Comparison of ENCODE assay signal across 10 cellular contexts in the genomic region with DNA sequence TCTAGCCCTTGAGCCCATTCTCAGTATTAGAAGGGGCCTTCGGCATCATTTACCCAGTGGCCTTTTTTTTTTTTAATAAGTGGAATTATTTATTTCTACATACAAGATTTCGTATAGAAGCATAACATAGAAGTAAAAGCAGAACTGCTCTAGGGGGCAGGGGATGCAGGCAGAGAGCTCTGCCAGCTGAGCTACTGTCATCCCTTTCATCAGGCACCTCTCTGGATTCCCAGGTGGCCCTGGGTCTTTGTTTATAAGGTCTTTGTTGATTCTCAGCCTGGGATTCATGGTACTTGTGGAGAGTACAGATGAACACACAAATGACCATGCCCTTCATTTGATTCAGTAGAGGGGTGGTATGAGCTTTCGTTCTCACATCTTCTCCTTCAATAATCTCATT.
DNase-seq lines count a peak whose midpoint lies in the region; ATAC-seq and TF ChIP-seq lines count a peak whose summit lies in the region.
"Had no signal": no experiment of that assay in that cellular context is flagged by ENCODE, and none has a peak within 500 bp of the region (broad histone marks: within the 10 kb centered on the region; RNA-seq: fewer than 3 reads in every experiment).

No MANE protein-coding gene starts in this region.

- H3K4me3 ChIP-seq in left lung, result peak overlapping the region in 1 of 2 donors; percentile 14
- peak overlapping the region; percentile 5 to 56 for H3K4me3 ChIP-seq in stomach smooth muscle (ENCODE audit: low read length in 2 of 2)

- no peaks in the 10 kb centered on the region for H3K36me3 Mint-ChIP-seq in activated T-cell treated with anti-CD3 and anti-CD28 coated beads, Interleukin-2, amount 50 U/mL, for 4 hours (ENCODE audit: insufficient read depth)

- ATAC-seq in left lung (no peak), GM19023 (IDR thresholded peaks at IDR 0.05; ENCODE audit: unreplicated experiment) (no peak)
- ATAC-seq in activated T-cell treated with anti-CD3 and anti-CD28 coated beads, Interleukin-2, amount 50 U/mL, for 4 hours, result no peak

- intact Hi-C loops in left lung (cut with DNase I), result no loop called here

- H3K4me3 Mint-ChIP-seq in activated T-cell treated with anti-CD3 and anti-CD28 coated beads, Interleukin-2, amount 50 U/mL, for 4 hours, result no peak overlapping the region

- H3K9me3 ChIP-seq in left lung (no peaks in the 10 kb centered on the region), stomach smooth muscle (ENCODE audit: control insufficient read depth in 2 of 2, low read length in 2 of 2) (no peaks in the 10 kb centered on the region)
- H3K9me3 ChIP-seq: SJSA1 had no signal

- DNase-seq in DMS79 treated with DMSO at 0.1 percent for 48 hours (lab: John Stamatoyannopoulos, UW) (peak; percentile 19), DMS79 (lab: John Stamatoyannopoulos, UW) (no peak), SHP77 (lab: John Stamatoyannopoulos, UW) (peak; percentile 49 to 58), left lung (no peak)
- no peak for DNase-seq in stimulated activated naive CD4-positive, alpha-beta T cell treated with Interleukin-2 at 50 U/mL for 16 hours (lab: John Stamatoyannopoulos, UW)
- no peak for DNase-seq in activated T-cell treated with anti-CD3 and anti-CD28 coated beads, Interleukin-2, amount 50 U/mL, for 4 hours

- peak overlapping the region; percentile 80 to 95 for H3K27ac ChIP-seq in left lung
- H3K27ac ChIP-seq in stomach smooth muscle (ENCODE audit: low read length), result peak overlapping the region; percentile 31
- H3K27ac ChIP-seq: 22Rv1 had no signal

- no peak overlapping the region for H3K9ac ChIP-seq in stomach smooth muscle (ENCODE audit: low read length in 2 of 2)

- H3K4me1 Mint-ChIP-seq in activated T-cell treated with anti-CD3 and anti-CD28 coated beads, Interleukin-2, amount 50 U/mL, for 4 hours (ENCODE audit: low read depth), result peaks cover 16% of the 10 kb centered on the region

- H3K27me3 Mint-ChIP-seq in activated T-cell treated with anti-CD3 and anti-CD28 coated beads, Interleukin-2, amount 50 U/mL, for 4 hours (ENCODE audit: low read depth), result no peaks in the 10 kb centered on the region

- H3K36me3 ChIP-seq in left lung, result no peaks in the 10 kb centered on the region
- no peaks in the 10 kb centered on the region for H3K36me3 ChIP-seq in stomach smooth muscle (ENCODE audit: control insufficient read depth in 2 of 2, insufficient read depth in 2 of 2, low read length in 2 of 2)
- H3K36me3 ChIP-seq: SJSA1 had no signal

- no peaks in the 10 kb centered on the region for H3K9me3 Mint-ChIP-seq in activated T-cell treated with anti-CD3 and anti-CD28 coated beads, Interleukin-2, amount 50 U/mL, for 4 hours

- H3K4me1 ChIP-seq in left lung (peaks cover 39 to 86% of the 10 kb centered on the region in 2 donors), stomach smooth muscle (ENCODE audit: control insufficient read depth, insufficient read depth, low read length) (peaks cover 6% of the 10 kb centered on the region)

- no peak for TF ChIP-seq CTCF in left lung (IDR thresholded peaks at IDR 0.05)

- no peaks in the 10 kb centered on the region for H3K27me3 ChIP-seq in left lung
- no peaks in the 10 kb centered on the region for H3K27me3 ChIP-seq in stomach smooth muscle (ENCODE audit: control insufficient read depth in 1 of 2, insufficient read depth in 2 of 2, low read length in 2 of 2)
- H3K27me3 ChIP-seq: SJSA1 had no signal

Comparison
In these comparisons a context has a peak if more than half of its experiments do, and no peak if none do; other contexts are left out.
1. DNase-seq: peak in DMS79 treated with DMSO at 0.1 percent for 48 hours (single experiment) and SHP77 (2 of 2); none in DMS79 (single experiment), left lung (0 of 2), stimulated activated naive CD4-positive, alpha-beta T cell treated with Interleukin-2 at 50 U/mL for 16 hours (single experiment) and activated T-cell treated with anti-CD3 and anti-CD28 coated beads, Interleukin-2, amount 50 U/mL, for 4 hours (single experiment).